In genomic region chr9:12272471-12273072, GRCh38 we compare ENCODE assay signal across 24 cellular contexts.
A peak's percentile ranks its signal among the peaks of the same experiment; 100 is the strongest.
DNase-seq lines count a peak whose midpoint lies in the region; ATAC-seq and TF ChIP-seq lines count a peak whose summit lies in the region.
"Had no signal": no experiment of that assay in that cellular context is flagged by ENCODE, and none has a peak within 500 bp of the region (broad histone marks: within the 10 kb centered on the region; RNA-seq: fewer than 3 reads in every experiment).

No MANE protein-coding gene starts in this region.

- H3K36me3 ChIP-seq in endodermal cell (ENCODE audit: control insufficient read depth, insufficient read depth, low read length): no peaks in the 10 kb centered on the region
- H3K36me3 ChIP-seq: BLaER1 treated with 17β-estradiol and CSF1 and Interleukin-3, amounts not matched to agents 10 nM and 100 nM had no signal

- no peaks in the 10 kb centered on the region for H3K27me3 ChIP-seq in endodermal cell (ENCODE audit: control insufficient read depth, insufficient read depth, low read length, poor library complexity, severe bottlenecking)
- H3K27me3 ChIP-seq: BLaER1 treated with 17β-estradiol and CSF1 and Interleukin-3, amounts not matched to agents 10 nM and 100 nM had no signal

- H3K4me3 Mint-ChIP-seq in endodermal cell (no peak overlapping the region), nephron (peak overlapping the region in 1 of 3 experiments; percentile 1)
- H3K4me3 Mint-ChIP-seq in activated CD4-positive, alpha-beta T cell treated with anti-CD3 and anti-CD28 coated beads, Interleukin-2, amount 10 ng/mL, durations not matched to agents 24 days and 14 days: no peak overlapping the region
- H3K4me3 Mint-ChIP-seq in activated naive CD8-positive, alpha-beta T cell treated with anti-CD3 and anti-CD28 coated beads, Interleukin-2, amount 50 U/mL, for 24 hours: no peak overlapping the region
- H3K4me3 Mint-ChIP-seq: CD4-positive, alpha-beta T cell had no signal

- H3K9me3 Mint-ChIP-seq in endodermal cell: no peaks in the 10 kb centered on the region
- H3K9me3 Mint-ChIP-seq in nephron: no peaks in the 10 kb centered on the region
- no peaks in the 10 kb centered on the region for H3K9me3 Mint-ChIP-seq in activated CD4-positive, alpha-beta T cell treated with anti-CD3 and anti-CD28 coated beads, Interleukin-2, amount 10 ng/mL, durations not matched to agents 24 days and 14 days
- peaks cover 34% of the 10 kb centered on the region for H3K9me3 Mint-ChIP-seq in activated naive CD8-positive, alpha-beta T cell treated with anti-CD3 and anti-CD28 coated beads, Interleukin-2, amount 50 U/mL, for 24 hours

- no peak overlapping the region for H3K9ac ChIP-seq in endodermal cell (ENCODE audit: extremely low read depth, low read length, poor library complexity, severe bottlenecking)
- H3K9ac ChIP-seq: BLaER1 treated with 17β-estradiol and CSF1 and Interleukin-3, amounts not matched to agents 10 nM and 100 nM had no signal

- TF ChIP-seq CTCF in endodermal cell (conservative IDR thresholded peaks at IDR 0.05) (no peak), nephron (IDR thresholded peaks at IDR 0.05; ENCODE audit: unreplicated experiment in 3 of 3) (no peak)

- H3K27me3 Mint-ChIP-seq in endodermal cell (ENCODE audit: insufficient read depth) (no peaks in the 10 kb centered on the region), nephron (ENCODE audit: low read depth) (no peaks in the 10 kb centered on the region)
- H3K27me3 Mint-ChIP-seq in activated CD4-positive, alpha-beta T cell treated with anti-CD3 and anti-CD28 coated beads, Interleukin-2, amount 10 ng/mL, durations not matched to agents 24 days and 14 days: no peaks in the 10 kb centered on the region
- H3K27me3 Mint-ChIP-seq in activated naive CD8-positive, alpha-beta T cell treated with anti-CD3 and anti-CD28 coated beads, Interleukin-2, amount 50 U/mL, for 24 hours: no peaks in the 10 kb centered on the region
- H3K27me3 Mint-ChIP-seq: CD4-positive, alpha-beta T cell had no signal

- peaks cover 3% of the 10 kb centered on the region for H3K4me1 Mint-ChIP-seq in endodermal cell
- H3K4me1 Mint-ChIP-seq in nephron: peaks cover 34% of the 10 kb centered on the region
- H3K4me1 Mint-ChIP-seq in activated CD4-positive, alpha-beta T cell treated with anti-CD3 and anti-CD28 coated beads, Interleukin-2, amount 10 ng/mL, durations not matched to agents 24 days and 14 days: no peaks in the 10 kb centered on the region
- H3K4me1 Mint-ChIP-seq in activated naive CD8-positive, alpha-beta T cell treated with anti-CD3 and anti-CD28 coated beads, Interleukin-2, amount 50 U/mL, for 24 hours: no peaks in the 10 kb centered on the region

- ATAC-seq in activated naive CD8-positive, alpha-beta T cell treated with anti-CD3 and anti-CD28 coated beads, Interleukin-2, amount 50 U/mL, for 24 hours: no peak
- ATAC-seq in GM18867 (IDR thresholded peaks at IDR 0.05; ENCODE audit: unreplicated experiment) (no peak), HG02642 (IDR thresholded peaks at IDR 0.05; ENCODE audit: poor library complexity, unreplicated experiment) (no peak)
- ATAC-seq: GM12878, Panc1 had no signal

- peak; percentile 33 to 47 for DNase-seq in NCI-H446 (lab: John Stamatoyannopoulos, UW)
- no peak for DNase-seq in endodermal cell
- peak; percentile 1 for DNase-seq in skeletal muscle cell (ENCODE audit: low read depth)
- DNase-seq in activated CD4-positive, alpha-beta T cell treated with anti-CD3 and anti-CD28 coated beads, Interleukin-2, amount 10 ng/mL, durations not matched to agents 24 days and 14 days: no peak
- no peak for DNase-seq in activated naive CD8-positive, alpha-beta T cell treated with anti-CD3 and anti-CD28 coated beads, Interleukin-2, amount 50 U/mL, for 24 hours
- DNase-seq: AML-193; CD4-positive, alpha-beta T cell; COR-L47; DMS53; HCEC 1CT; KBM-7; MV-4-11; NCI-H1105; NCI-H1436 treated with DMSO at 0.1 percent for 48 hours; NCI-H1930; NCI-H2107; NCI-H526 treated with DMSO at 0.1 percent for 48 hours; SHP77 treated with DMSO at 0.1 percent for 48 hours had no signal

- peaks cover 3% of the 10 kb centered on the region for H3K4me1 ChIP-seq in endodermal cell (ENCODE audit: control insufficient read depth, insufficient read depth, low read length)
- H3K4me1 ChIP-seq: BLaER1 treated with 17β-estradiol and CSF1 and Interleukin-3, amounts not matched to agents 10 nM and 100 nM had no signal

- H3K36me3 Mint-ChIP-seq in endodermal cell (ENCODE audit: low read depth): no peaks in the 10 kb centered on the region
- no peaks in the 10 kb centered on the region for H3K36me3 Mint-ChIP-seq in nephron (ENCODE audit: low read depth)
- no peaks in the 10 kb centered on the region for H3K36me3 Mint-ChIP-seq in activated CD4-positive, alpha-beta T cell treated with anti-CD3 and anti-CD28 coated beads, Interleukin-2, amount 10 ng/mL, durations not matched to agents 24 days and 14 days (ENCODE audit: low read depth)
- H3K36me3 Mint-ChIP-seq in activated naive CD8-positive, alpha-beta T cell treated with anti-CD3 and anti-CD28 coated beads, Interleukin-2, amount 50 U/mL, for 24 hours (ENCODE audit: low read depth): no peaks in the 10 kb centered on the region

- peak overlapping the region; percentile 33 for H3K27ac ChIP-seq in endodermal cell (ENCODE audit: low read depth, low read length)
- H3K27ac ChIP-seq: BLaER1 treated with 17β-estradiol and CSF1 and Interleukin-3, amounts not matched to agents 10 nM and 100 nM had no signal

- intact Hi-C loops in activated CD4-positive, alpha-beta T cell treated with anti-CD3 and anti-CD28 coated beads, Interleukin-2, amount 10 ng/mL, durations not matched to agents 24 days and 14 days (cut with micrococcal nuclease): no loop called here

- WGBS in endodermal cell (ENCODE audit: insufficient coverage in 1 of 2, insufficient read length in 1 of 2), 2 experiments: 93 to 100% methylated on average over 1 to 2 of the region's 2 CpGs

- H3K9me3 ChIP-seq in endodermal cell (ENCODE audit: control insufficient read depth, low read length): no peaks in the 10 kb centered on the region
- H3K9me3 ChIP-seq: BLaER1 treated with 17β-estradiol and CSF1 and Interleukin-3, amounts not matched to agents 10 nM and 100 nM had no signal

- H3K27ac Mint-ChIP-seq in endodermal cell (no peak overlapping the region), nephron (peak overlapping the region; percentile 57 to 81 (median 68))
- no peak overlapping the region for H3K27ac Mint-ChIP-seq in activated CD4-positive, alpha-beta T cell treated with anti-CD3 and anti-CD28 coated beads, Interleukin-2, amount 10 ng/mL, durations not matched to agents 24 days and 14 days
- H3K27ac Mint-ChIP-seq in activated naive CD8-positive, alpha-beta T cell treated with anti-CD3 and anti-CD28 coated beads, Interleukin-2, amount 50 U/mL, for 24 hours: no peak overlapping the region
- H3K27ac Mint-ChIP-seq: CD4-positive, alpha-beta T cell had no signal

- H3K4me3 ChIP-seq in endodermal cell (ENCODE audit: low read length) (no peak overlapping the region), skeletal muscle cell (ENCODE audit: low read depth, low read length) (no peak overlapping the region)
- H3K4me3 ChIP-seq: BLaER1 treated with 17β-estradiol and CSF1 and Interleukin-3, amounts not matched to agents 10 nM and 100 nM; GM12878 had no signal

Comparison
In these comparisons a context has a peak if more than half of its experiments do, and no peak if none do; other contexts are left out.
1. DNase-seq: peak in NCI-H446 (2 of 2) and skeletal muscle cell (single experiment); none in endodermal cell (single experiment), activated CD4-positive, alpha-beta T cell treated with anti-CD3 and anti-CD28 coated beads, Interleukin-2, amount 10 ng/mL, durations not matched to agents 24 days and 14 days (single experiment) and activated naive CD8-positive, alpha-beta T cell treated with anti-CD3 and anti-CD28 coated beads, Interleukin-2, amount 50 U/mL, for 24 hours (single experiment).
2. H3K27ac Mint-ChIP-seq: peak in nephron (3 of 3); none in endodermal cell (single experiment), activated CD4-positive, alpha-beta T cell treated with anti-CD3 and anti-CD28 coated beads, Interleukin-2, amount 10 ng/mL, durations not matched to agents 24 days and 14 days (single experiment) and activated naive CD8-positive, alpha-beta T cell treated with anti-CD3 and anti-CD28 coated beads, Interleukin-2, amount 50 U/mL, for 24 hours (single experiment).